ENCODE assay signal across 1 cellular context in genomic region chr5:40484495-40484894, GRCh38.
TF ChIP-seq lines count a peak whose summit lies in the region.

No MANE protein-coding gene starts in this region.

TF ChIP-seq in GM12878, 131 proteins besides CTCF, POLR2A, EP300 and RAD21 (continued from another document):
- TF ChIP-seq ATF2 (IDR thresholded peaks at IDR 0.05; ENCODE audit: low read length) (peak; percentile 58; the same call in 1 of the 2 replicates), ZNF687 (IDR thresholded peaks at IDR 0.05) (no peak), RELB (IDR thresholded peaks at IDR 0.05; ENCODE audit: low read depth) (peak; percentile 73; the same call in 1 of the 2 replicates), ATF7 (IDR thresholded peaks at IDR 0.05; ENCODE audit: low read depth) (peak; percentile 73), EED (IDR thresholded peaks at IDR 0.05; ENCODE audit: low read depth) (0 out of 2 replicates have a peak, but pooled peaks have one; percentile 30), NRF1 (conservative IDR thresholded peaks at IDR 0.05; ENCODE audit: low read depth, low read length) (no peak), JUNB (IDR thresholded peaks at IDR 0.05) (peak; percentile 51; the same call in 1 of the 2 replicates), CUX1 (IDR thresholded peaks at IDR 0.05; ENCODE audit: insufficient replicate concordance, low read depth, low read length) (peak; percentile 29), RFX5 (IDR thresholded peaks at IDR 0.05; ENCODE audit: low read depth, low read length) (no peak), CREM (IDR thresholded peaks at IDR 0.05; ENCODE audit: low read depth) (peak; percentile 70), DPF2 (IDR thresholded peaks at IDR 0.05) (0 out of 2 replicates have a peak, but pooled peaks have one; percentile 10), MEF2A (IDR thresholded peaks at IDR 0.05; ENCODE audit: insufficient read depth, low read depth, low read length) (peak; percentile 51; the same call in 1 of the 2 replicates), NFIC (IDR thresholded peaks at IDR 0.05; ENCODE audit: low read depth, low read length) (peak; percentile 65), IKZF1 (conservative IDR thresholded peaks at IDR 0.05) (peak; percentile 48), MTA2 (IDR thresholded peaks at IDR 0.05; ENCODE audit: low read depth) (peak; percentile 85), USF2 (IDR thresholded peaks at IDR 0.05; ENCODE audit: borderline replicate concordance, low read depth, low read length) (no peak)
